In genomic region chr7:135076882-135077281, GRCh38 we compare ENCODE assay signal across 27 cellular contexts.
"Had no signal": no experiment of that assay in that cellular context is flagged by ENCODE, and none has a peak within 500 bp of the region (broad histone marks: within the 10 kb centered on the region; RNA-seq: fewer than 3 reads in every experiment).

No MANE protein-coding gene starts in this region.

- H3K9me3 ChIP-seq: colonic mucosa, esophagus muscularis mucosa, gastroesophageal sphincter, right lobe of liver, stomach, thyroid gland, vagina had no signal

- H3K9me3 Mint-ChIP-seq: dendritic cell treated with granulocyte-macrophage colony-stimulating factor and Interleukin-4, amounts not matched to agents 40 ng/mL and 50 ng/mL, for 4 days; memory B cell; naive thymus-derived CD4-positive, alpha-beta T cell; neural progenitor cell had no signal

- H3K27ac Mint-ChIP-seq: dendritic cell treated with granulocyte-macrophage colony-stimulating factor and Interleukin-4, amounts not matched to agents 40 ng/mL and 50 ng/mL, for 4 days; memory B cell; mesothelial cell of epicardium; nephron; neural progenitor cell; progenitor cell of endocrine pancreas had no signal

- H2AFZ ChIP-seq: hepatocyte, neural progenitor cell, parathyroid adenoma had no signal

- FAIRE-seq: endothelial cell of umbilical vein, keratinocyte, small intestine had no signal

- H3K27me3 Mint-ChIP-seq: dendritic cell treated with granulocyte-macrophage colony-stimulating factor and Interleukin-4, amounts not matched to agents 40 ng/mL and 50 ng/mL, for 4 days; memory B cell; naive thymus-derived CD4-positive, alpha-beta T cell; progenitor cell of endocrine pancreas had no signal

- ATAC-seq: foreskin keratinocyte; gastroesophageal sphincter; heart left ventricle; naive thymus-derived CD4-positive, alpha-beta T cell; right lobe of liver had no signal

- H3K4me2 ChIP-seq: hepatocyte, neural progenitor cell had no signal

- DNase-seq: colonic mucosa; effector CD8-positive, alpha-beta T cell; foreskin keratinocyte; heart left ventricle; naive thymus-derived CD4-positive, alpha-beta T cell; right lobe of liver; small intestine; stimulated activated CD4-positive, alpha-beta T cell treated with anti-CD3 and anti-CD28 coated beads, Interleukin-15, amount 100 ng/mL, for 24 hours; stimulated activated CD4-positive, alpha-beta T cell treated with anti-CD3 and anti-CD28 coated beads, Interleukin-2, amount 100 ng/mL, for 48 hours; stimulated activated CD8-positive, alpha-beta memory T cell treated with anti-CD3 and anti-CD28 coated beads, Interleukin-4, amount 100 ng/mL, for 48 hours; stimulated activated naive CD4-positive, alpha-beta T cell treated with Interleukin-2 at 50 U/mL for 16 hours; stomach; thyroid gland had no signal

- H3K27ac ChIP-seq: colonic mucosa, esophagus muscularis mucosa, foreskin keratinocyte, gastroesophageal sphincter, heart left ventricle, hepatocyte, neural progenitor cell, parathyroid adenoma, right lobe of liver, stomach, thyroid gland, vagina had no signal

- H3K4me3 ChIP-seq: colonic mucosa, esophagus muscularis mucosa, gastroesophageal sphincter, heart left ventricle, hepatocyte, lung, neural progenitor cell, right lobe of liver, stomach, thyroid gland, vagina had no signal

- H3K79me2 ChIP-seq: hepatocyte, parathyroid adenoma had no signal

- H3K9ac ChIP-seq: neural progenitor cell, parathyroid adenoma had no signal

- H3K4me1 Mint-ChIP-seq: memory B cell, mesothelial cell of epicardium, nephron, neural progenitor cell had no signal

- H3K27me3 ChIP-seq: colonic mucosa, esophagus muscularis mucosa, gastroesophageal sphincter, heart left ventricle, hepatocyte, neural progenitor cell, right lobe of liver, stomach, thyroid gland, vagina had no signal

- H3K4me1 ChIP-seq: colonic mucosa, esophagus muscularis mucosa, foreskin keratinocyte, gastroesophageal sphincter, heart left ventricle, parathyroid adenoma, right lobe of liver, stomach, thyroid gland, vagina had no signal

- H3K4me3 Mint-ChIP-seq: dendritic cell treated with granulocyte-macrophage colony-stimulating factor and Interleukin-4, amounts not matched to agents 40 ng/mL and 50 ng/mL, for 4 days; memory B cell; mesothelial cell of epicardium; naive thymus-derived CD4-positive, alpha-beta T cell; nephron; neural progenitor cell had no signal

- H3K36me3 Mint-ChIP-seq: memory B cell, mesothelial cell of epicardium, neural progenitor cell had no signal

- H3K36me3 ChIP-seq: colonic mucosa, esophagus muscularis mucosa, gastroesophageal sphincter, heart left ventricle, neural progenitor cell, right lobe of liver, stomach, thyroid gland, vagina had no signal
